ENCODE assay signal across 9 cellular contexts in the genomic region with DNA sequence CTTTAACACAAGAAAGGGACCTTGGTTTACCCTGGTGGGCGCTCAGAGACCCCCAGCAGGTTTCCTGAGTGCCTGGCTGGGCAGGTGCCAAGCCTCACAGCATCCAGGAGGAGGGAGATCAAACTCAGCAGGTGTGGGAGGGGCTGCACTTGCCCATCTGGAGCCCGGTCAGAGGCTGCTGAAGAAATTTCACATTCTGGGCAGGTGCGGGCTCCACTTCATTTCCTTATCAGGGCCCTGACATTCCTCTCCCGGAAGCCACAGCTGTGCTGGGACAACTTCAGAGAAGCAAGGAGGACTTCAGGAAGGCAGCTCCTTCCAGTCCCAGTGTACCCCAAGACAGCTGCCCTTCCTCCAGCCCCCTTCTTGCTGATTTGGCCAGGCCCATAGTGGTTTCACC.
DNase-seq lines count a peak whose midpoint lies in the region; ATAC-seq and TF ChIP-seq lines count a peak whose summit lies in the region.
"Had no signal": no experiment of that assay in that cellular context is flagged by ENCODE, and none has a peak within 500 bp of the region (broad histone marks: within the 10 kb centered on the region; RNA-seq: fewer than 3 reads in every experiment).

No MANE protein-coding gene starts in this region.

- peaks cover 22% of the 10 kb centered on the region for H3K4me1 Mint-ChIP-seq in progenitor cell of endocrine pancreas (ENCODE audit: low read depth)

- H3K9me3 ChIP-seq in colonic mucosa: no peaks in the 10 kb centered on the region

- peaks cover 16% of the 10 kb centered on the region for H3K4me1 ChIP-seq in colonic mucosa

- intact Hi-C loops in colonic mucosa (cut with DNase I): no loop called here

- H3K36me3 Mint-ChIP-seq in progenitor cell of endocrine pancreas (ENCODE audit: insufficient read depth): no peaks in the 10 kb centered on the region

- no peaks in the 10 kb centered on the region for H3K27me3 ChIP-seq in colonic mucosa

- peak overlapping the region; percentile 78 for H3K27ac Mint-ChIP-seq in progenitor cell of endocrine pancreas

- DNase-seq in NCI-H524 (lab: John Stamatoyannopoulos, UW) (peak; percentile 12 to 66), NCI-H524 treated with DMSO at 0.1 percent for 48 hours (lab: John Stamatoyannopoulos, UW) (no peak), NCI-H2107 treated with DMSO at 0.1 percent for 48 hours (lab: John Stamatoyannopoulos, UW; ENCODE audit: unreplicated experiment) (peak; percentile 72), colonic mucosa (peak; percentile 60), progenitor cell of endocrine pancreas (ENCODE audit: low spot score, unreplicated experiment) (no peak), midbrain (lab: John Stamatoyannopoulos, UW) (no peak)
- DNase-seq: ACHN had no signal

- H3K36me3 ChIP-seq in colonic mucosa: no peaks in the 10 kb centered on the region

- H3K27me3 Mint-ChIP-seq in progenitor cell of endocrine pancreas: peaks cover 10% of the 10 kb centered on the region

- no peaks in the 10 kb centered on the region for H3K9me3 Mint-ChIP-seq in progenitor cell of endocrine pancreas (ENCODE audit: low read depth)

- ATAC-seq in HG03039 (IDR thresholded peaks at IDR 0.05; ENCODE audit: unreplicated experiment) (no peak), GM18520 (IDR thresholded peaks at IDR 0.05; ENCODE audit: unreplicated experiment) (no peak)

- H3K27ac ChIP-seq in colonic mucosa: peak overlapping the region; percentile 24

- H3K9ac ChIP-seq in colonic mucosa (ENCODE audit: low read depth in 2 of 2, low read length in 2 of 2): peak overlapping the region; percentile 29 to 54

- no peak for TF ChIP-seq CTCF in colonic mucosa (IDR thresholded peaks at IDR 0.05)
- no peak for TF ChIP-seq CTCF in progenitor cell of endocrine pancreas (IDR thresholded peaks at IDR 0.05; ENCODE audit: unreplicated experiment)

- no peak overlapping the region for H3K4me3 ChIP-seq in colonic mucosa

- H3K4me3 Mint-ChIP-seq in progenitor cell of endocrine pancreas (ENCODE audit: low read depth): no peak overlapping the region

Comparison
In these comparisons a context has a peak if more than half of its experiments do, and no peak if none do; other contexts are left out.
1. DNase-seq: peak in NCI-H524 (2 of 2), NCI-H2107 treated with DMSO at 0.1 percent for 48 hours (single experiment) and colonic mucosa (single experiment); none in NCI-H524 treated with DMSO at 0.1 percent for 48 hours (single experiment), progenitor cell of endocrine pancreas (single experiment) and midbrain (single experiment).